ENCODE assay signal across 13 cellular contexts in the genomic region with DNA sequence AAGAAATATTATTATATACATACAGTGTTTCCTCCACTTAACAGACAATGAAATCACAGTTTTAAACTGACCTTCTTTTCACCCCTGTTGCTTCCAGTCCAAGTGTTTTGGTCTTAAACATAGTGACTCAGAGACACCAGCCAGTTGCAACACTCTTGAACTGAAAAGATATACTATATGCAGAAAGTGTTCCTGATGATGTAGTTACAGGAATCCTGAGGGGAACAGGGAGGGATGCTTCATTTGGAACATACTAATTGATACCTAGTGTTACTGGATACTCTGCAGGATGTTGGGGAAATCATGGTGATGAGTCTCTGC.
DNase-seq lines count a peak whose midpoint lies in the region; ATAC-seq and TF ChIP-seq lines count a peak whose summit lies in the region.
"Had no signal": no experiment of that assay in that cellular context is flagged by ENCODE, and none has a peak within 500 bp of the region (broad histone marks: within the 10 kb centered on the region; RNA-seq: fewer than 3 reads in every experiment).

No MANE protein-coding gene starts in this region.

- H3K27me3 ChIP-seq in effector memory CD4-positive, alpha-beta T cell (replicated peaks; ENCODE audit: control insufficient read depth, insufficient read depth, low read length, poor library complexity, severe bottlenecking) = no peaks in the 10 kb centered on the region

- ATAC-seq in omental fat pad (ENCODE audit: low FRiP score) = peak; percentile 77
- ATAC-seq: stimulated activated memory B cell treated with anti-CD40 and anti-IgM and Interleukin-4, amounts not matched to agents 10 μg/mL and 1 μg/mL and 100 μg/mL, for 72 hours had no signal

- H3K4me3 ChIP-seq in NB4 (ENCODE audit: low read depth, low read length) (no peak overlapping the region), epithelial cell of esophagus (ENCODE audit: low read length) (no peak overlapping the region)
- no peak overlapping the region for H3K4me3 ChIP-seq in effector memory CD4-positive, alpha-beta T cell (ENCODE audit: insufficient read depth, low read depth, low read length, poor library complexity, severe bottlenecking)

- DNase-seq in EL = peak; percentile 58
- DNase-seq in NB4 (ENCODE audit: low read depth) = peak; percentile 24
- DNase-seq in epithelial cell of esophagus (ENCODE audit: low read depth) = peak; percentile 78
- no peak for DNase-seq in omental fat pad (ENCODE audit: low spot score)
- no peak for DNase-seq in effector memory CD4-positive, alpha-beta T cell
- no peak for DNase-seq in superior temporal gyrus (ENCODE audit: extremely low spot score)
- DNase-seq in NCI-H526 treated with DMSO at 0.1 percent for 48 hours (lab: John Stamatoyannopoulos, UW) = no peak
- DNase-seq in NCI-H1417 treated with DMSO at 0.1 percent for 48 hours (lab: John Stamatoyannopoulos, UW) = no peak
- DNase-seq: amygdala; DMS79; NCI-H1092; stimulated activated CD4-positive, alpha-beta T cell treated with anti-CD3 and anti-CD28 coated beads, Interleukin-12 subunit alpha, Interleukin-12 subunit beta, amount 100 ng/mL, for 4 hours had no signal

- no peaks in the 10 kb centered on the region for H3K9me3 ChIP-seq in effector memory CD4-positive, alpha-beta T cell (ENCODE audit: control insufficient read depth, low read length)

- no peaks in the 10 kb centered on the region for H3K36me3 ChIP-seq in effector memory CD4-positive, alpha-beta T cell (ENCODE audit: control insufficient read depth, insufficient read depth, low read length)

- no peaks in the 10 kb centered on the region for H3K4me1 ChIP-seq in effector memory CD4-positive, alpha-beta T cell (ENCODE audit: control insufficient read depth, insufficient read depth, low read length, poor library complexity, severe bottlenecking)

- TF ChIP-seq CTCF in NB4 (IDR thresholded peaks at IDR 0.05; ENCODE audit: low read depth, low read length) = no peak
- TF ChIP-seq CTCF in epithelial cell of esophagus (IDR thresholded peaks at IDR 0.05; ENCODE audit: insufficient read depth, low read depth, low read length, missing control alignments) = no peak
- no peak for TF ChIP-seq CTCF in omental fat pad (IDR thresholded peaks at IDR 0.05)

- H3K27ac ChIP-seq in effector memory CD4-positive, alpha-beta T cell (ENCODE audit: insufficient read depth, low read length, poor library complexity, severe bottlenecking) = no peak overlapping the region

- no peak for TF ChIP-seq POLR2A in NB4 (IDR thresholded peaks at IDR 0.05; ENCODE audit: extremely low read depth, insufficient read length)

Comparison
In these comparisons a context has a peak if more than half of its experiments do, and no peak if none do; other contexts are left out.
1. DNase-seq: peak in EL (single experiment), NB4 (single experiment) and epithelial cell of esophagus (single experiment); none in omental fat pad (single experiment), effector memory CD4-positive, alpha-beta T cell (0 of 3), superior temporal gyrus (single experiment), NCI-H526 treated with DMSO at 0.1 percent for 48 hours (single experiment) and NCI-H1417 treated with DMSO at 0.1 percent for 48 hours (single experiment).